In genomic region chr4:38281416-38282071, GRCh38 we compare ENCODE assay signal across 14 cellular contexts.
DNase-seq lines count a peak whose midpoint lies in the region; ATAC-seq and TF ChIP-seq lines count a peak whose summit lies in the region.
"Had no signal": no experiment of that assay in that cellular context is flagged by ENCODE, and none has a peak within 500 bp of the region (broad histone marks: within the 10 kb centered on the region; RNA-seq: fewer than 3 reads in every experiment).

No MANE protein-coding gene starts in this region.

- H3K27ac ChIP-seq in foreskin keratinocyte (no peak overlapping the region), sigmoid colon (peak overlapping the region; percentile 49 to 65 (median 62))
- H3K27ac ChIP-seq: BLaER1 treated with 17β-estradiol and CSF1 and Interleukin-3, amounts not matched to agents 10 nM and 100 nM; SJSA1; WERI-Rb-1 had no signal

- H3K27me3 ChIP-seq in foreskin keratinocyte (no peaks in the 10 kb centered on the region), sigmoid colon (no peaks in the 10 kb centered on the region)
- H3K27me3 ChIP-seq: BLaER1 treated with 17β-estradiol and CSF1 and Interleukin-3, amounts not matched to agents 10 nM and 100 nM; SJSA1 had no signal

- DNase-seq in HCEC 1CT (peak; percentile 11), astrocyte of the hippocampus (ENCODE audit: low read depth, low spot score) (peak; percentile 77), foreskin keratinocyte (peak in 1 of 2 donors; percentile 52), sigmoid colon (no peak), HK-2 (ENCODE audit: unreplicated experiment) (no peak), 8988T (no peak), NCI-H526 (lab: John Stamatoyannopoulos, UW) (no peak)
- DNase-seq: NCI-H1694; stimulated activated CD4-positive, alpha-beta T cell treated with anti-CD3 and anti-CD28 coated beads, Interleukin-2, amount 100 ng/mL, for 48 hours; WERI-Rb-1 had no signal

- no peak overlapping the region for H3K4me3 ChIP-seq in sigmoid colon
- H3K4me3 ChIP-seq: BLaER1 treated with 17β-estradiol and CSF1 and Interleukin-3, amounts not matched to agents 10 nM and 100 nM; SJSA1 had no signal

- ATAC-seq in foreskin keratinocyte (peak; percentile 21), GM18517 (IDR thresholded peaks at IDR 0.05; ENCODE audit: unreplicated experiment) (no peak)
- ATAC-seq: stimulated activated memory B cell treated with anti-CD40 and anti-IgM and Interleukin-4, amounts not matched to agents 10 μg/mL and 1 μg/mL and 100 μg/mL, for 72 hours had no signal

- intact Hi-C loops in sigmoid colon (cut with DNase I): no loop called here

- TF ChIP-seq EP300 in sigmoid colon (IDR thresholded peaks at IDR 0.05): no peak

- TF ChIP-seq POLR2A in sigmoid colon (IDR thresholded peaks at IDR 0.05): no peak

- TF ChIP-seq CTCF in foreskin keratinocyte (conservative IDR thresholded peaks at IDR 0.05) (no peak), sigmoid colon (IDR thresholded peaks at IDR 0.05) (no peak)

- peaks cover 6% of the 10 kb centered on the region for H3K4me1 ChIP-seq in foreskin keratinocyte
- H3K4me1 ChIP-seq in sigmoid colon: peaks cover 0 to 30% (median 23%) of the 10 kb centered on the region in 4 donors

- no peaks in the 10 kb centered on the region for H3K36me3 ChIP-seq in sigmoid colon
- H3K36me3 ChIP-seq: BLaER1 treated with 17β-estradiol and CSF1 and Interleukin-3, amounts not matched to agents 10 nM and 100 nM; SJSA1; WERI-Rb-1 had no signal

- H3K9me3 ChIP-seq in sigmoid colon: no peaks in the 10 kb centered on the region
- H3K9me3 ChIP-seq: SJSA1 had no signal

- WGBS in sigmoid colon, 2 donors: 42 to 62% methylated on average over 2 of the region's 2 CpGs

Comparison
In these comparisons a context has a peak if more than half of its experiments do, and no peak if none do; other contexts are left out.
1. DNase-seq: peak in HCEC 1CT (single experiment) and astrocyte of the hippocampus (single experiment); none in sigmoid colon (single experiment), HK-2 (single experiment), 8988T (single experiment) and NCI-H526 (0 of 2).